Comparison of ENCODE assay signal across 8 cellular contexts in the genomic region with DNA sequence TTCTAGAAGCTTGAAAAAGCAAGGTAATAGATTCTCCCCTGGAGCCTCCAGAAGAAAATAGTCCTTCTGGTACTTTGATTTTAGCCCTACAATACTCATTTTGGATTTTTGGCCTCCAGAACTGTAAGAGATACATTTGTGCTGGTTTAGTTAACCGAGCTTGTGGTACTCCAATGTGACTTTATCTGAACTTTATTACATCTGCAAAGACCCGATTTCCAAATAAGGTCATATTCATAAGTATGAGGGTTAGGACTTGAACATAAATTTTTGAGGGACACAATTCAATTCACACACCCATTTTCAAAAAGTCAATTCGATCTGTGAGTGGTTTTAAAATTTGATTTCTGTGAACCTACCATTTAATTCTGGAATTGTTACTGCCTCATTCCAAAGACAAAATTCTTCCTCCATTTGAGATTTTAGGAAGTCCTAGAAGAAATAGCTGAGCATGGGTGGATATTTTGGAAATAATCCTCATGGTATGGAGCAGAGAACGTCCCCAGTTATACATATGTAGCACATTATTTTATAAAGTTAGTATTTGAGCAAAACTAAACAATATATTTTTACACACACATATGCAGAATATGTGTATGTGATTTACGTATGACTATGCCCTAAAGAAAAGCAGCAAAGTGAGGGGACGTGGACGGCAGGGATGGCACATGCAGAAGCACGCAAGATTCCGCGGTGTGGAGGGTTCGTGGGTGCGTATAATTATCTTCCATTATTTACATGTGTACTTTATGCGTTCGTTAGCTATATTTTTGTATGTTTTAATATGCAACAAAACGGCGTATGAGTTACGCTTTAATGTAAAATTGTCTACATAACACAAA. TPM values are rescaled to one million over a fixed set of nuclear protein-coding genes. Genes with fewer than 3 reads are reported as not detected.
DNase-seq lines count a peak whose midpoint lies in the region; ATAC-seq, FAIRE-seq and TF ChIP-seq lines count a peak whose summit lies in the region.

No MANE protein-coding gene starts in this region.

- H3K36me3 ChIP-seq in cardiac muscle cell (no peaks in the 10 kb centered on the region), astrocyte (ENCODE audit: insufficient read depth, low read length) (no peaks in the 10 kb centered on the region), thoracic aorta (no peaks in the 10 kb centered on the region)

- peaks cover 10% of the 10 kb centered on the region for H3K4me1 Mint-ChIP-seq in astrocyte (ENCODE audit: low read depth, unreplicated experiment)

- no peaks in the 10 kb centered on the region for H3K9me3 ChIP-seq in cardiac muscle cell (ENCODE audit: low read depth)
- H3K9me3 ChIP-seq in astrocyte (ENCODE audit: insufficient read depth, low read depth, low read length) = no peaks in the 10 kb centered on the region
- H3K9me3 ChIP-seq in thoracic aorta = no peaks in the 10 kb centered on the region

- peaks cover 38% of the 10 kb centered on the region for H3K79me2 ChIP-seq in astrocyte (ENCODE audit: insufficient read depth, low read length)

- H3K4me2 ChIP-seq in astrocyte (ENCODE audit: low read length) = peak overlapping the region; percentile 95

- H3K4me3 Mint-ChIP-seq in astrocyte (ENCODE audit: unreplicated experiment) = peak overlapping the region; percentile 98

- peak overlapping the region; percentile 86 for H2AFZ ChIP-seq in astrocyte (ENCODE audit: low read depth, low read length)

- no peaks in the 10 kb centered on the region for H3K27me3 ChIP-seq in cardiac muscle cell
- no peaks in the 10 kb centered on the region for H3K27me3 ChIP-seq in astrocyte (ENCODE audit: insufficient read depth, low read length)
- no peaks in the 10 kb centered on the region for H3K27me3 ChIP-seq in thoracic aorta (replicated peaks; ENCODE audit: insufficient read depth)

- ATAC-seq in left lobe of liver (peak; percentile 9), thoracic aorta (ENCODE audit: insufficient number of reproducible peaks, low FRiP score, low read depth) (no peak), GM19467 (IDR thresholded peaks at IDR 0.05; ENCODE audit: unreplicated experiment) (no peak)

- peak overlapping the region; percentile 88 for H3K9ac ChIP-seq in astrocyte (ENCODE audit: low read length)

- no peaks in the 10 kb centered on the region for H3K27me3 Mint-ChIP-seq in astrocyte (ENCODE audit: low read depth, unreplicated experiment)

- H3K27ac ChIP-seq in cardiac muscle cell = peak overlapping the region; percentile 91
- H3K27ac ChIP-seq in astrocyte (ENCODE audit: low read depth, low read length) = peak overlapping the region; percentile 85
- peak overlapping the region; percentile 69 to 75 for H3K27ac ChIP-seq in thoracic aorta

- no peak for FAIRE-seq in astrocyte (lab: Jason Lieb, UNC)

- no peaks in the 10 kb centered on the region for H3K36me3 Mint-ChIP-seq in astrocyte (ENCODE audit: low read depth, unreplicated experiment)

- H3K27ac Mint-ChIP-seq in astrocyte (ENCODE audit: unreplicated experiment) = peak overlapping the region; percentile 64

- peaks cover 3% of the 10 kb centered on the region for H3K4me1 ChIP-seq in cardiac muscle cell (ENCODE audit: low read depth)
- peaks cover 3% of the 10 kb centered on the region for H3K4me1 ChIP-seq in astrocyte (ENCODE audit: insufficient read depth, low read length)
- peaks cover 9 to 15% of the 10 kb centered on the region in 2 donors for H3K4me1 ChIP-seq in thoracic aorta (ENCODE audit: control insufficient read depth in 1 of 2, low read depth in 2 of 2)

- DNase-seq in cardiac muscle cell (ENCODE audit: low read depth in 1 of 2, low spot score in 1 of 2) (no peak), cardiac septum (ENCODE audit: low spot score) (no peak), astrocyte (ENCODE audit: low read depth) (no peak), left lobe of liver (ENCODE audit: low spot score) (no peak), thoracic aorta (ENCODE audit: low spot score) (no peak), activated gamma-delta T cell treated with Interleukin-2 at 50 U/mL for 16 hours (no peak), AML-193 (lab: John Stamatoyannopoulos, UW) (no peak)

- intact Hi-C loops in cardiac septum (cut with DNase I) = loop anchor here (5.0 kb wide), 1 partner anchor 46 kb away; a partner anchor contains a TSS

- H4K20me1 ChIP-seq in astrocyte (ENCODE audit: insufficient read depth, low read length) = no peaks in the 10 kb centered on the region

- no peaks in the 10 kb centered on the region for H3K9me3 Mint-ChIP-seq in astrocyte (ENCODE audit: unreplicated experiment)

- TF ChIP-seq CTCF in cardiac muscle cell (IDR thresholded peaks at IDR 0.05; ENCODE audit: low read depth, low read length) = no peak
- TF ChIP-seq CTCF in astrocyte (IDR thresholded peaks at IDR 0.05; ENCODE audit: insufficient read depth, low read depth, low read length) = no peak
- no peak for TF ChIP-seq CTCF in thoracic aorta (IDR thresholded peaks at IDR 0.05)

- peak overlapping the region; percentile 63 for H3K4me3 ChIP-seq in cardiac muscle cell
- H3K4me3 ChIP-seq in astrocyte (ENCODE audit: insufficient read depth, low read depth, low read length) = peak overlapping the region; percentile 91
- peak overlapping the region; percentile 88 for H3K4me3 ChIP-seq in thoracic aorta

RNA-seq across cellular contexts. Expression of a gene that starts 0.9 kb away (rescaled TPM):
- total RNA-seq in cardiac muscle cell = 7.8 and 12.1 TPM in 2 replicates
- 19.3 and 19.7 TPM in 2 replicates for polyA plus RNA-seq in cardiac muscle cell
- total RNA-seq in cardiac septum = 7.0 TPM
- 11.3 and 12.0 TPM in 2 replicates for total RNA-seq in astrocyte
- 9.5 TPM for total RNA-seq in left lobe of liver
- total RNA-seq in thoracic aorta = 10 to 100 TPM; 15.5 to 29.6 TPM

RNA-seq across cellular contexts. Expression of a gene that starts 44.8 kb away (rescaled TPM):
- total RNA-seq in cardiac muscle cell = 1.7 and 2.0 TPM in 2 replicates
- 2.7 and 3.7 TPM in 2 replicates for polyA plus RNA-seq in cardiac muscle cell
- 8.6 TPM for total RNA-seq in cardiac septum
- total RNA-seq in astrocyte = 3.1 and 3.7 TPM in 2 replicates
- total RNA-seq in left lobe of liver = 1.2 TPM
- 10 to 100 TPM in 1 of 2 donors, 1 to 10 TPM in 1; 5.7 to 14.1 TPM for total RNA-seq in thoracic aorta
